ENCODE assay signal across 17 cellular contexts in the genomic region with DNA sequence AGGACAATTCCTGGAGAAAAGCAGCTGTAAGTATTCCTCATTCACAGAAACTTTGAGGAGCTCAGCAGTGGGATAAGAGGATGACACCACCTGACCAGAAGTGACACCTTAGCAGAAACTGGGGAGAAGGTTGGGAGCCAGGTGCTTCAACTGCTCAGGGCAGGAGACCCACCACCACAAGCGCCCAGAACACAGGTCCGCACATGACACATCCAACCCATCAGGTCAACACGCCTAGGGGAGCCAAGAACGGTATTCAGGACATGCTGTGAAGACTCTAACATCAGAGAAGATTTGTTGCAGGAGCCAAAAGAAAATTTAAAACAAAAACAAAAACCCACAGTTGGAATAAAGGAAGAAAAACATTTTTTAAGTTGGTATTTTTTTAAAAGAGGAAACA. TPM values are rescaled to one million over a fixed set of nuclear protein-coding genes. Genes with fewer than 3 reads are reported as not detected.
DNase-seq lines count a peak whose midpoint lies in the region; ATAC-seq and TF ChIP-seq lines count a peak whose summit lies in the region.
"Had no signal": no experiment of that assay in that cellular context is flagged by ENCODE, and none has a peak within 500 bp of the region (broad histone marks: within the 10 kb centered on the region; RNA-seq: fewer than 3 reads in every experiment).

No MANE protein-coding gene starts in this region.

- no peak overlapping the region for H3K4me3 Mint-ChIP-seq in central memory CD8-positive, alpha-beta T cell
- no peak overlapping the region for H3K4me3 Mint-ChIP-seq in activated naive CD4-positive, alpha-beta T cell treated with anti-CD3 and anti-CD28 coated beads, Interleukin-2, amount 10 ng/mL, durations not matched to agents 7 days and 5 days
- H3K4me3 Mint-ChIP-seq: mesothelial cell of epicardium had no signal

- peaks cover 32% of the 10 kb centered on the region for H3K4me1 Mint-ChIP-seq in central memory CD8-positive, alpha-beta T cell
- H3K4me1 Mint-ChIP-seq in activated naive CD4-positive, alpha-beta T cell treated with anti-CD3 and anti-CD28 coated beads, Interleukin-2, amount 10 ng/mL, durations not matched to agents 7 days and 5 days: peaks cover 26% of the 10 kb centered on the region

- H2AFZ ChIP-seq in PC-9: no peak overlapping the region

- no peaks in the 10 kb centered on the region for H4K20me1 ChIP-seq in PC-9 (ENCODE audit: insufficient read depth)

- H3K4me1 ChIP-seq in PC-9 (replicated peaks; ENCODE audit: insufficient read depth): peaks cover 16% of the 10 kb centered on the region
- H3K4me1 ChIP-seq in lower lobe of right lung: peaks cover 17% of the 10 kb centered on the region
- H3K4me1 ChIP-seq: pancreas had no signal

- POLR2A ChIA-PET in PC-9 (lab: Charles Lee; ENCODE audit: unreplicated experiment): interaction anchor here (0.5 to 0.8 kb wide), 4 partner anchors 14 to 47 kb away, joined by 4 to 13 read pairs (median 4); no protein-coding TSS in a partner anchor

- TSS peak; percentile 33 for BruUV-seq in PC-9 (replicated peaks; lab: Mats Ljungman, UMichigan)

- 0 out of 2 replicates have a peak, but pooled peaks cover 6% of the 10 kb centered on the region for H3K36me3 ChIP-seq in PC-9 (ENCODE audit: low read depth)
- H3K36me3 ChIP-seq in lower lobe of right lung: no peaks in the 10 kb centered on the region
- H3K36me3 ChIP-seq: pancreas had no signal

- peaks cover 9% of the 10 kb centered on the region for H3K79me2 ChIP-seq in PC-9 (ENCODE audit: low read depth)

- H3K27ac Mint-ChIP-seq in central memory CD8-positive, alpha-beta T cell (ENCODE audit: low read depth): peak overlapping the region; percentile 16
- H3K27ac Mint-ChIP-seq in activated naive CD4-positive, alpha-beta T cell treated with anti-CD3 and anti-CD28 coated beads, Interleukin-2, amount 10 ng/mL, durations not matched to agents 7 days and 5 days: no peak overlapping the region
- H3K27ac Mint-ChIP-seq: mesothelial cell of epicardium had no signal

- no peak for ATAC-seq in central memory CD8-positive, alpha-beta T cell (replicated peaks; ENCODE audit: extremely low read depth, poor library complexity, severe bottlenecking)
- ATAC-seq in lower lobe of right lung (no peak), GM21360 (IDR thresholded peaks at IDR 0.05; ENCODE audit: unreplicated experiment) (no peak)

- intact Hi-C loops in PC-9 (cut with micrococcal nuclease; ENCODE audit: unreplicated experiment) (loop anchor here (2.0 kb wide), 2 partner anchors 52 to 82 kb away; no protein-coding TSS in a partner anchor), lower lobe of right lung (cut with DNase I) (no loop called here)

- H3K4me3 ChIP-seq in PC-9 (no peak overlapping the region), lower lobe of right lung (no peak overlapping the region)
- H3K4me3 ChIP-seq: pancreas had no signal

- H3K27me3 ChIP-seq in PC-9 (ENCODE audit: insufficient read depth, low read depth) (no peaks in the 10 kb centered on the region), lower lobe of right lung (ENCODE audit: low read depth) (no peaks in the 10 kb centered on the region)
- H3K27me3 ChIP-seq: pancreas had no signal

- TF ChIP-seq CTCF in PC-9 (conservative IDR thresholded peaks at IDR 0.05): no peak
- no peak for TF ChIP-seq CTCF in lower lobe of right lung (IDR thresholded peaks at IDR 0.05)

- H3F3A ChIP-seq in PC-9 (ENCODE audit: insufficient read depth, low read depth): peaks cover 20% of the 10 kb centered on the region; the same call in 1 of the 2 replicates

- DNase-seq in PC-9: no peak
- DNase-seq in central memory CD8-positive, alpha-beta T cell (ENCODE audit: low spot score in 2 of 2): no peak
- DNase-seq in lower lobe of right lung: no peak
- no peak for DNase-seq in substantia nigra (lab: John Stamatoyannopoulos, UW)
- no peak for DNase-seq in AG08395 (ENCODE audit: low spot score)
- DNase-seq in NCI-H69 (lab: John Stamatoyannopoulos, UW): no peak
- DNase-seq in activated naive CD4-positive, alpha-beta T cell treated with anti-CD3 and anti-CD28 coated beads, Interleukin-2, amount 10 ng/mL, durations not matched to agents 7 days and 5 days: no peak
- DNase-seq: activated CD8-positive, alpha-beta memory T cell treated with anti-CD3 and anti-CD28 coated beads for 24 hours; activated gamma-delta T cell treated with Interleukin-2 at 50 U/mL for 16 hours; cerebellar nuclear complex; DND-41; NCI-H187 treated with DMSO at 0.1 percent for 48 hours; pancreas; SHP77 had no signal

- CTCF ChIA-PET in PC-9 (lab: Charles Lee): interaction anchor here (1.0 kb wide), 2 partner anchors 150 to 241 kb away, joined by 3 read pairs; no protein-coding TSS in a partner anchor
- CTCF ChIA-PET in activated naive CD4-positive, alpha-beta T cell treated with anti-CD3 and anti-CD28 coated beads, Interleukin-2, amount 10 ng/mL, durations not matched to agents 7 days and 5 days (lab: Charles Lee): interaction anchor here (0.6 to 1.4 kb wide), 7 partner anchors 8 to 242 kb away, joined by 3 to 5 read pairs (median 4); no protein-coding TSS in a partner anchor

- peaks cover 6% of the 10 kb centered on the region for H3K36me3 Mint-ChIP-seq in central memory CD8-positive, alpha-beta T cell (ENCODE audit: insufficient read depth)
- peaks cover 27% of the 10 kb centered on the region for H3K36me3 Mint-ChIP-seq in activated naive CD4-positive, alpha-beta T cell treated with anti-CD3 and anti-CD28 coated beads, Interleukin-2, amount 10 ng/mL, durations not matched to agents 7 days and 5 days

- H3K9me3 Mint-ChIP-seq in central memory CD8-positive, alpha-beta T cell: no peaks in the 10 kb centered on the region
- peaks cover 4% of the 10 kb centered on the region for H3K9me3 Mint-ChIP-seq in activated naive CD4-positive, alpha-beta T cell treated with anti-CD3 and anti-CD28 coated beads, Interleukin-2, amount 10 ng/mL, durations not matched to agents 7 days and 5 days

- H3K9me2 ChIP-seq in PC-9 (ENCODE audit: insufficient read depth): no peaks in the 10 kb centered on the region

- no peaks in the 10 kb centered on the region for H3K27me3 Mint-ChIP-seq in central memory CD8-positive, alpha-beta T cell
- no peaks in the 10 kb centered on the region for H3K27me3 Mint-ChIP-seq in activated naive CD4-positive, alpha-beta T cell treated with anti-CD3 and anti-CD28 coated beads, Interleukin-2, amount 10 ng/mL, durations not matched to agents 7 days and 5 days

- no peaks in the 10 kb centered on the region for H3K9me3 ChIP-seq in PC-9 (ENCODE audit: insufficient read depth, low read depth)
- no peaks in the 10 kb centered on the region for H3K9me3 ChIP-seq in lower lobe of right lung
- H3K9me3 ChIP-seq: pancreas had no signal

- H3K27ac ChIP-seq in PC-9 (peak overlapping the region; percentile 55), lower lobe of right lung (peak overlapping the region; percentile 19), substantia nigra (ENCODE audit: low read depth, low read length, poor library complexity, severe bottlenecking) (peak overlapping the region; percentile 72)
- H3K27ac ChIP-seq: C4-2B had no signal

- peak overlapping the region; percentile 29; the same call in 1 of the 2 replicates for H3K4me2 ChIP-seq in PC-9

RNA-seq across cellular contexts. Expression of gene SLC23A2, which starts 50.5 kb away (rescaled TPM):
- total RNA-seq in PC-9 (2021) (20.4 and 22.3 TPM in 2 replicates), lower lobe of right lung (19.2 TPM)

Comparison
In these comparisons a context has a peak if more than half of its experiments do, and no peak if none do; other contexts are left out.
1. H3K27ac ChIP-seq: peak in every context shown above with its lines; median percentile 72 in substantia nigra; 55 in PC-9; 19 in lower lobe of right lung.